In genomic region chr11:123060265-123061000, GRCh38 we compare ENCODE assay signal across 8 cellular contexts. TPM values are rescaled to one million over a fixed set of nuclear protein-coding genes. Genes with fewer than 3 reads are reported as not detected.
DNase-seq lines count a peak whose midpoint lies in the region; ATAC-seq and TF ChIP-seq lines count a peak whose summit lies in the region.

No MANE protein-coding gene starts in this region.

- H3K27me3 ChIP-seq in right atrium auricular region (no peaks in the 10 kb centered on the region), iPS-20b (ENCODE audit: insufficient read depth, low read length) (no peaks in the 10 kb centered on the region)

- H3K4me1 ChIP-seq in right atrium auricular region (peaks cover 0 to 71% of the 10 kb centered on the region in 2 donors), iPS-20b (ENCODE audit: insufficient read depth, low read length) (peaks cover 6% of the 10 kb centered on the region; the same call in 1 of the 2 replicates)

- H3K9me3 Mint-ChIP-seq in activated T-helper 17 cell treated with anti-CD3 and anti-CD28 coated beads, Interleukin-2, amount 50 U/mL, for 72 hours = no peaks in the 10 kb centered on the region
- no peaks in the 10 kb centered on the region for H3K9me3 Mint-ChIP-seq in stimulated activated naive CD8-positive, alpha-beta T cell treated with anti-CD3 and anti-CD28 coated beads, Interleukin-15, amount 100 ng/mL, for 72 hours

- peak overlapping the region; percentile 100 for H3K27ac Mint-ChIP-seq in activated T-helper 17 cell treated with anti-CD3 and anti-CD28 coated beads, Interleukin-2, amount 50 U/mL, for 72 hours
- peak overlapping the region; percentile 87 to 100 for H3K27ac Mint-ChIP-seq in stimulated activated naive CD8-positive, alpha-beta T cell treated with anti-CD3 and anti-CD28 coated beads, Interleukin-15, amount 100 ng/mL, for 72 hours

- H3K27ac ChIP-seq in right atrium auricular region (peak overlapping the region; percentile 100), iPS-20b (ENCODE audit: low read length) (no peak overlapping the region)

- H3K36me3 Mint-ChIP-seq in activated T-helper 17 cell treated with anti-CD3 and anti-CD28 coated beads, Interleukin-2, amount 50 U/mL, for 72 hours (ENCODE audit: low read depth) = peaks cover 92% of the 10 kb centered on the region

- TF ChIP-seq CTCF in right atrium auricular region (IDR thresholded peaks at IDR 0.05) = no peak

- no peaks in the 10 kb centered on the region for H3K27me3 Mint-ChIP-seq in activated T-helper 17 cell treated with anti-CD3 and anti-CD28 coated beads, Interleukin-2, amount 50 U/mL, for 72 hours
- no peaks in the 10 kb centered on the region for H3K27me3 Mint-ChIP-seq in stimulated activated naive CD8-positive, alpha-beta T cell treated with anti-CD3 and anti-CD28 coated beads, Interleukin-15, amount 100 ng/mL, for 72 hours

- H3K9me3 ChIP-seq in right atrium auricular region (no peaks in the 10 kb centered on the region), iPS-20b (ENCODE audit: insufficient read depth, low read depth, low read length) (no peaks in the 10 kb centered on the region)

- ATAC-seq in left cardiac atrium (no peak), HG03439 (IDR thresholded peaks at IDR 0.05; ENCODE audit: unreplicated experiment) (no peak), GM21447 (IDR thresholded peaks at IDR 0.05; ENCODE audit: unreplicated experiment) (no peak)
- ATAC-seq in activated T-helper 17 cell treated with anti-CD3 and anti-CD28 coated beads, Interleukin-2, amount 50 U/mL, for 72 hours (replicated peaks) = no peak
- ATAC-seq in stimulated activated naive CD8-positive, alpha-beta T cell treated with anti-CD3 and anti-CD28 coated beads, Interleukin-15, amount 100 ng/mL, for 72 hours = no peak

- H3K4me1 Mint-ChIP-seq in activated T-helper 17 cell treated with anti-CD3 and anti-CD28 coated beads, Interleukin-2, amount 50 U/mL, for 72 hours = peaks cover 26% of the 10 kb centered on the region
- peaks cover 72% of the 10 kb centered on the region for H3K4me1 Mint-ChIP-seq in stimulated activated naive CD8-positive, alpha-beta T cell treated with anti-CD3 and anti-CD28 coated beads, Interleukin-15, amount 100 ng/mL, for 72 hours

- H3K36me3 ChIP-seq in right atrium auricular region (peaks cover 57% of the 10 kb centered on the region), iPS-20b (ENCODE audit: insufficient read depth, low read depth, low read length) (peaks cover 62% of the 10 kb centered on the region)

- peak overlapping the region; percentile 100 for H3K9ac ChIP-seq in iPS-20b (ENCODE audit: low read depth, low read length)

- H3K4me3 Mint-ChIP-seq in activated T-helper 17 cell treated with anti-CD3 and anti-CD28 coated beads, Interleukin-2, amount 50 U/mL, for 72 hours = peak overlapping the region; percentile 100
- peak overlapping the region; percentile 89 to 99 for H3K4me3 Mint-ChIP-seq in stimulated activated naive CD8-positive, alpha-beta T cell treated with anti-CD3 and anti-CD28 coated beads, Interleukin-15, amount 100 ng/mL, for 72 hours

- H3K4me3 ChIP-seq in right atrium auricular region = peak overlapping the region; percentile 68 to 93
- H3K4me3 ChIP-seq in iPS-20b (ENCODE audit: low read length) = peak overlapping the region; percentile 97

- DNase-seq in right atrium auricular region (ENCODE audit: low spot score) (peak; percentile 48), left cardiac atrium (no peak), mesenteric fat pad (ENCODE audit: low spot score) (no peak)
- peak in 1 of 2 donors; percentile 29 for DNase-seq in stimulated activated naive CD8-positive, alpha-beta T cell treated with anti-CD3 and anti-CD28 coated beads, Interleukin-15, amount 100 ng/mL, for 72 hours

- intact Hi-C loops in left cardiac atrium (cut with DNase I) = no loop called here

RNA-seq across cellular contexts. Expression of gene HSPA8, which starts 1.5 kb away (rescaled TPM):
- total RNA-seq in right atrium auricular region = 100 to 1,000 TPM; 672 to 817 TPM
- total RNA-seq in left cardiac atrium = 100 to 1,000 TPM; 807 to 922 TPM
- 1,000 to 10,000 TPM; 1,670 to 3,247 TPM for total RNA-seq in activated T-helper 17 cell treated with anti-CD3 and anti-CD28 coated beads, Interleukin-2, amount 50 U/mL, for 72 hours
- 1,014 TPM for total RNA-seq in mesenteric fat pad
